8 cellular contexts compared by ENCODE assay signal in genomic region chr6:3752538-3753227, GRCh38. TPM values are rescaled to one million over a fixed set of nuclear protein-coding genes. Genes with fewer than 3 reads are reported as not detected.
DNase-seq lines count a peak whose midpoint lies in the region; ATAC-seq and TF ChIP-seq lines count a peak whose summit lies in the region.
"Had no signal": no experiment of that assay in that cellular context is flagged by ENCODE, and none has a peak within 500 bp of the region (broad histone marks: within the 10 kb centered on the region; RNA-seq: fewer than 3 reads in every experiment).

No MANE protein-coding gene starts in this region.

- no peaks in the 10 kb centered on the region for H3K36me3 ChIP-seq in stomach smooth muscle (ENCODE audit: control insufficient read depth in 2 of 2, insufficient read depth in 2 of 2, low read length in 2 of 2)

- H3K36me3 Mint-ChIP-seq in IgD-negative memory B cell, result no peaks in the 10 kb centered on the region

- H3K4me3 ChIP-seq in astrocyte of the spinal cord (ENCODE audit: low read depth, low read length) (peak overlapping the region; percentile 76), stomach smooth muscle (ENCODE audit: low read length in 2 of 2) (peak overlapping the region; percentile 70 to 83)

- no peaks in the 10 kb centered on the region for H3K9me3 Mint-ChIP-seq in IgD-negative memory B cell

- H3K9ac ChIP-seq in stomach smooth muscle (ENCODE audit: low read length in 2 of 2), result peak overlapping the region; percentile 86 to 88

- peaks cover 34% of the 10 kb centered on the region for H3K4me1 ChIP-seq in stomach smooth muscle (ENCODE audit: control insufficient read depth, insufficient read depth, low read length)

- H3K27me3 ChIP-seq in layer of hippocampus (ENCODE audit: control insufficient read depth, insufficient read depth, low read length), result no peaks in the 10 kb centered on the region
- no peaks in the 10 kb centered on the region for H3K27me3 ChIP-seq in stomach smooth muscle (ENCODE audit: control insufficient read depth in 1 of 2, insufficient read depth in 2 of 2, low read length in 2 of 2)

- peak overlapping the region; percentile 79 to 87 (median 84) for H3K4me3 Mint-ChIP-seq in IgD-negative memory B cell

- DNase-seq in astrocyte of the spinal cord (ENCODE audit: low read depth, low spot score), result no peak
- DNase-seq in RPMI8226, result no peak
- DNase-seq in SK-N-DZ (ENCODE audit: low spot score), result no peak

- no peaks in the 10 kb centered on the region for H3K27me3 Mint-ChIP-seq in IgD-negative memory B cell

- H3K27ac ChIP-seq in layer of hippocampus (ENCODE audit: low read depth, low read length), result peak overlapping the region; percentile 87
- H3K27ac ChIP-seq in stomach smooth muscle (ENCODE audit: low read length), result peak overlapping the region; percentile 90
- H3K27ac ChIP-seq: SK-N-MC had no signal

- in situ Hi-C loops in astrocyte of the spinal cord (cut with HindIII; ENCODE audit: low sequenced_read_pairs), result no loop called here

- ATAC-seq in HG03095 (IDR thresholded peaks at IDR 0.05; ENCODE audit: unreplicated experiment), result no peak

- no peaks in the 10 kb centered on the region for H3K9me3 ChIP-seq in stomach smooth muscle (ENCODE audit: control insufficient read depth in 2 of 2, low read length in 2 of 2)

- TF ChIP-seq CTCF in astrocyte of the spinal cord (IDR thresholded peaks at IDR 0.05; ENCODE audit: low read depth, low read length), result no peak

- peaks cover 38 to 47% (median 41%) of the 10 kb centered on the region in 3 donors for H3K4me1 Mint-ChIP-seq in IgD-negative memory B cell

- peak overlapping the region; percentile 48 to 84 (median 74) for H3K27ac Mint-ChIP-seq in IgD-negative memory B cell

RNA-seq across cellular contexts. Expression of gene PXDC1, which starts 1.2 kb away (rescaled TPM):
- polyA plus RNA-seq in IgD-negative memory B cell, result 9.5 TPM
- not detected in 2 replicates for polyA plus RNA-seq in SK-N-DZ (2014; cell fraction: cytosol; rRNA removed)
- polyA plus RNA-seq in SK-N-DZ (2014; cell fraction: nucleus; rRNA removed), result 0.32 TPM in 1 of 2 replicates, not detected in the other
